ENCODE assay signal across 15 cellular contexts in genomic region chr22:22755778-22756100, GRCh38.
"Had no signal": no experiment of that assay in that cellular context is flagged by ENCODE, and none has a peak within 500 bp of the region (broad histone marks: within the 10 kb centered on the region; RNA-seq: fewer than 3 reads in every experiment).

No MANE protein-coding gene starts in this region.

- H3K9me3 Mint-ChIP-seq: activated CD4-positive, alpha-beta memory T cell treated with anti-CD3 and anti-CD28 coated beads for 36 hours; activated T-cell treated with anti-CD3 and anti-CD28 coated beads, Interleukin-2, amount 50 U/mL, for 4 hours; nephron; T-helper 2 cell treated with Interferon-gamma antibody and Interleukin-4, amounts not matched to agents 5 μg/mL and 100 μg/mL, for 36 hours had no signal

- H3K4me3 Mint-ChIP-seq: activated CD4-positive, alpha-beta memory T cell treated with anti-CD3 and anti-CD28 coated beads for 36 hours; activated T-cell treated with anti-CD3 and anti-CD28 coated beads, Interleukin-2, amount 50 U/mL, for 4 hours; nephron; T-helper 2 cell treated with Interferon-gamma antibody and Interleukin-4, amounts not matched to agents 5 μg/mL and 100 μg/mL, for 36 hours had no signal

- H3K27me3 Mint-ChIP-seq: activated CD4-positive, alpha-beta memory T cell treated with anti-CD3 and anti-CD28 coated beads for 36 hours had no signal

- H3K27ac Mint-ChIP-seq: activated CD4-positive, alpha-beta memory T cell treated with anti-CD3 and anti-CD28 coated beads for 36 hours; nephron; T-helper 2 cell treated with Interferon-gamma antibody and Interleukin-4, amounts not matched to agents 5 μg/mL and 100 μg/mL, for 36 hours had no signal

- H3K4me1 ChIP-seq: adrenal gland, stomach had no signal

- DNase-seq: activated CD4-positive, alpha-beta memory T cell treated with anti-CD3 and anti-CD28 coated beads for 36 hours; activated CD4-positive, alpha-beta T cell treated with anti-CD3 and anti-CD28 coated beads for 4 hours; activated naive CD4-positive, alpha-beta T cell treated with anti-CD3 and anti-CD28 coated beads, Interleukin-2, amount 50 U/mL, for 16 hours; activated T-cell treated with anti-CD3 and anti-CD28 coated beads, Interleukin-2, amount 50 U/mL, for 4 hours; adrenal gland; left cardiac atrium; mesendoderm; occipital lobe; retina; stomach; trophoblast cell had no signal

- H3K4me1 Mint-ChIP-seq: nephron had no signal

- ATAC-seq: activated T-cell treated with anti-CD3 and anti-CD28 coated beads, Interleukin-2, amount 50 U/mL, for 4 hours; left cardiac atrium had no signal

- H3K36me3 Mint-ChIP-seq: activated CD4-positive, alpha-beta memory T cell treated with anti-CD3 and anti-CD28 coated beads for 36 hours had no signal

- FAIRE-seq: TTC549 had no signal

- H3K9me3 ChIP-seq: adrenal gland, stomach had no signal

- H3K36me3 ChIP-seq: adrenal gland, stomach had no signal

- H3K4me3 ChIP-seq: adrenal gland, SK-N-MC, stomach had no signal

- H3K27ac ChIP-seq: adrenal gland, SK-N-MC, stomach had no signal

- H3K27me3 ChIP-seq: adrenal gland had no signal
